ENCODE assay signal across 13 cellular contexts in genomic region chr13:66952507-66952906, GRCh38.
"Had no signal": no experiment of that assay in that cellular context is flagged by ENCODE, and none has a peak within 500 bp of the region (broad histone marks: within the 10 kb centered on the region; RNA-seq: fewer than 3 reads in every experiment).

No MANE protein-coding gene starts in this region.

- H3K36me3 ChIP-seq: esophagus muscularis mucosa, gastrocnemius medialis, neural progenitor cell, ovary, right atrium auricular region had no signal

- H3K9ac ChIP-seq: neural progenitor cell had no signal

- H3K36me3 Mint-ChIP-seq: mesothelial cell of epicardium, natural killer cell, neural progenitor cell had no signal

- H3K4me1 Mint-ChIP-seq: natural killer cell had no signal

- H3K4me1 ChIP-seq: gastrocnemius medialis, neural progenitor cell, right atrium auricular region had no signal

- DNase-seq: dermis blood vessel endothelial cell; gastrocnemius medialis; islet precursor cell; natural killer cell; ovary; small intestine; stimulated activated CD4-positive, alpha-beta T cell treated with anti-CD3 and anti-CD28 coated beads, Interleukin-12 subunit alpha, Interleukin-12 subunit beta, amount 100 ng/mL, for 4 hours; stimulated activated naive CD4-positive, alpha-beta T cell treated with Interleukin-2 at 50 U/mL for 16 hours; trophoblast cell had no signal

- H3K27ac Mint-ChIP-seq: mesothelial cell of epicardium, natural killer cell had no signal

- H3K4me3 Mint-ChIP-seq: mesothelial cell of epicardium, natural killer cell, neural progenitor cell had no signal

- H3K4me3 ChIP-seq: esophagus muscularis mucosa, gastrocnemius medialis, neural progenitor cell, ovary, right atrium auricular region had no signal

- H3K27me3 ChIP-seq: esophagus muscularis mucosa, gastrocnemius medialis, neural progenitor cell, ovary, right atrium auricular region had no signal

- H3K27ac ChIP-seq: esophagus muscularis mucosa, gastrocnemius medialis, neural progenitor cell, ovary, right atrium auricular region had no signal

- H3K9me3 Mint-ChIP-seq: mesothelial cell of epicardium, neural progenitor cell had no signal

- H3K4me2 ChIP-seq: neural progenitor cell had no signal

- H3K9me3 ChIP-seq: esophagus muscularis mucosa, gastrocnemius medialis, ovary, right atrium auricular region had no signal
